Comparison of ENCODE assay signal across 8 cellular contexts in genomic region chr14:89417111-89417468, GRCh38. TPM values are rescaled to one million over a fixed set of nuclear protein-coding genes. Genes with fewer than 3 reads are reported as not detected.
DNase-seq lines count a peak whose midpoint lies in the region; ATAC-seq and TF ChIP-seq lines count a peak whose summit lies in the region.

A gene with protein sequence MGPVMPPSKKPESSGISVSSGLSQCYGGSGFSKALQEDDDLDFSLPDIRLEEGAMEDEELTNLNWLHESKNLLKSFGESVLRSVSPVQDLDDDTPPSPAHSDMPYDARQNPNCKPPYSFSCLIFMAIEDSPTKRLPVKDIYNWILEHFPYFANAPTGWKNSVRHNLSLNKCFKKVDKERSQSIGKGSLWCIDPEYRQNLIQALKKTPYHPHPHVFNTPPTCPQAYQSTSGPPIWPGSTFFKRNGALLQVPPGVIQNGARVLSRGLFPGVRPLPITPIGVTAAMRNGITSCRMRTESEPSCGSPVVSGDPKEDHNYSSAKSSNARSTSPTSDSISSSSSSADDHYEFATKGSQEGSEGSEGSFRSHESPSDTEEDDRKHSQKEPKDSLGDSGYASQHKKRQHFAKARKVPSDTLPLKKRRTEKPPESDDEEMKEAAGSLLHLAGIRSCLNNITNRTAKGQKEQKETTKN (minus strand): TSS chr14:89417233. CDS start chr14:89412476, 4,757 bp downstream.

- H3K36me3 ChIP-seq in adipocyte (ENCODE audit: control insufficient read depth, insufficient read depth, low read length, severe bottlenecking) (peaks cover 3% of the 10 kb centered on the region), transverse colon (peaks cover 0 to 1% (median 0%) of the 10 kb centered on the region in 4 donors)

- no peaks in the 10 kb centered on the region for H3K27me3 Mint-ChIP-seq in T-cell

- H3K27ac ChIP-seq in transverse colon: peak within 1 kb of the TSS; percentile 98 to 99 (median 98)

- peaks cover 55 to 58% (median 57%) of the 10 kb centered on the region in 3 donors for H3K4me1 Mint-ChIP-seq in T-cell

- POLR2A ChIA-PET in T-cell (lab: Charles Lee): no interaction called here

- TF ChIP-seq EP300 in transverse colon (IDR thresholded peaks at IDR 0.05; ENCODE audit: low read depth): no peak

- CTCF ChIA-PET in T-cell (lab: Charles Lee): no interaction called here

- H3K9me3 Mint-ChIP-seq in T-cell: no peaks in the 10 kb centered on the region

- TF ChIP-seq POLR2A in transverse colon (IDR thresholded peaks at IDR 0.05): peak; percentile 22

- ATAC-seq in HG02642 (IDR thresholded peaks at IDR 0.05; ENCODE audit: poor library complexity, unreplicated experiment): peak; percentile 58
- ATAC-seq in T-cell (replicated peaks in 1 of 4): peak; percentile 68 to 75 (median 72)

- WGBS in transverse colon (ENCODE audit: low coverage in 1 of 2), 2 donors: 1% methylated on average over 33 of the region's 48 CpGs; no CpG with 5 or more reads in 1 of the 2 donors

- intact Hi-C loops in cardiac septum (cut with DNase I) (loop anchor here (2.0 to 5.0 kb wide), 5 partner anchors 50 to 284 kb away; no protein-coding TSS in a partner anchor), posterior cingulate gyrus (cut with DNase I) (loop anchor here (2.0 to 5.0 kb wide), 3 partner anchors 202 to 495 kb away; no protein-coding TSS in a partner anchor), transverse colon (cut with DNase I; ENCODE audit: low total_unique reads) (loop anchor here (2.0 to 10.0 kb wide), 2 partner anchors 112 to 198 kb away; no protein-coding TSS in a partner anchor)

- peak; percentile 94 for DNase-seq in GM10266 (ENCODE audit: extremely low spot score)
- DNase-seq in NCI-H1105 treated with DMSO at 0.1 percent for 48 hours (lab: John Stamatoyannopoulos, UW): peak; percentile 82
- DNase-seq in T-cell: peak; percentile 61 to 87 (median 82)
- peak; percentile 96 for DNase-seq in adipocyte (ENCODE audit: low read depth)
- peak; percentile 97 for DNase-seq in cardiac septum (ENCODE audit: low spot score)
- peak; percentile 80 to 97 (median 88) for DNase-seq in posterior cingulate gyrus
- peak; percentile 95 for DNase-seq in transverse colon

- H3K36me3 Mint-ChIP-seq in T-cell: peaks cover 11% of the 10 kb centered on the region

- H3K4me3 ChIP-seq in adipocyte (ENCODE audit: low read length): peak within 1 kb of the TSS; percentile 91
- H3K4me3 ChIP-seq in transverse colon: peak within 1 kb of the TSS; percentile 65 to 99 (median 85)

- peak within 1 kb of the TSS; percentile 91 to 92 (median 92) for H3K4me3 Mint-ChIP-seq in T-cell

- peak within 1 kb of the TSS; percentile 94 for H3K9ac ChIP-seq in adipocyte (ENCODE audit: low read length)

- in situ Hi-C loops in transverse colon (cut with MboI; ENCODE audit: low pct_ligation_motif_present in 1 of 4, low pct_unique_long_range_greater_than_20kb in 1 of 4, low sequenced_read_pairs in 3 of 4): loop anchor here in 2 of 4 donors (25.0 kb wide), 2 partner anchors 380 to 495 kb away; no protein-coding TSS in a partner anchor

- peak within 1 kb of the TSS; percentile 83 to 89 for H3K27ac Mint-ChIP-seq in T-cell

- H3K27me3 ChIP-seq in adipocyte (replicated peaks; ENCODE audit: control insufficient read depth, insufficient read depth, low read length) (no peaks in the 10 kb centered on the region), transverse colon (no peaks in the 10 kb centered on the region)

- H3K9me3 ChIP-seq in adipocyte (ENCODE audit: control insufficient read depth, low read length) (no peaks in the 10 kb centered on the region), transverse colon (no peaks in the 10 kb centered on the region)

- H3K4me1 ChIP-seq in adipocyte (ENCODE audit: control insufficient read depth, insufficient read depth, low read length) (peaks cover 23% of the 10 kb centered on the region), transverse colon (peaks cover 16 to 59% (median 33%) of the 10 kb centered on the region in 4 donors)

- no peak for TF ChIP-seq CTCF in GM10266 (IDR thresholded peaks at IDR 0.05; ENCODE audit: control insufficient read depth, insufficient read depth, low read depth, missing control alignments)
- no peak for TF ChIP-seq CTCF in transverse colon (IDR thresholded peaks at IDR 0.05)

RNA-seq across cellular contexts. Expression of the gene that starts here (rescaled TPM):
- 100 to 1,000 TPM in 3 of 5 donors, 10 to 100 TPM in 2; 92.8 to 176 (median 103) TPM for total RNA-seq in T-cell
- total RNA-seq in cardiac septum: 87.6 TPM
- 100 to 1,000 TPM in 3 of 4 donors, 10 to 100 TPM in 1; 66.1 to 130 (median 109) TPM for total RNA-seq in transverse colon

Comparison
In these comparisons a context has a peak if more than half of its experiments do, and no peak if none do; other contexts are left out.
1. Peak in every context shown above with its lines: DNase-seq, ATAC-seq, H3K4me3 ChIP-seq and H3K27ac ChIP-seq.